Comparison of ENCODE assay signal across 2 cellular contexts in the genomic region with DNA sequence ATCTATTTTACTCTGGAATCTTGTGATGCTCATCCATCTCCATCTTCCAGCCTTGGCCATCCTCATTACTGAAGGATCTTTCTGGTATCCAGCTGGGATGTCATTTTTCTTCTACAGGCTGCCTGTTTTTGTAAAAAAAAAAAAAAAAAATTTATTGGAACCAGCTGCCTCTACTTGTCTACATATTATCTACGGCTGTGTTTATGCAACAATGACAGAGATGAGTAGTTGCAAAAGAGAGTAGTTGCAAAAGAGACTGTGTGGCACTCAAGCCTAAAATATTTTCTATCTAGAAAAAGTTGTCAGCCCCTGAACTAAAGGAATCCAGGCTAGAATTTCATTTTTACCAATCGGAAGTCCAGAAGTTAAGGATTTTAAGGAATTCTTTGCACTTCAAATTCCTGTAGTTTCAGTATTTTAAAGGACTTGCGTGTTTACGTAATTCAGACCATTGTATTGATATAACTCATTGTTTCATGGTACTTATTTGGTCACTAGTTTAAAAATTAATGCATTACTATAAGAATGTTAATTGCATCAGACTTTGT.
TF ChIP-seq lines count a peak whose summit lies in the region.

No MANE protein-coding gene starts in this region.

TF ChIP-seq in HepG2, 621 proteins besides CTCF, POLR2A, EP300 and RAD21:
- TF ChIP-seq ZNF879 (CRISPR knock-in tag; IDR thresholded peaks at IDR 0.05) (no peak), CEBPB (IDR thresholded peaks at IDR 0.05; ENCODE audit: borderline replicate concordance, low read depth, low read length) (0 out of 2 replicates have a peak, but pooled peaks have one; percentile 35), ATAD3A (CRISPR knock-in tag; IDR thresholded peaks at IDR 0.05) (no peak), ISL2 (CRISPR knock-in tag; IDR thresholded peaks at IDR 0.05) (no peak), MIXL1 (CRISPR knock-in tag; IDR thresholded peaks at IDR 0.05) (no peak)

TF ChIP-seq in GM23338, 12 proteins besides CTCF, POLR2A, EP300 and RAD21:
- TF ChIP-seq, protein P1, sequence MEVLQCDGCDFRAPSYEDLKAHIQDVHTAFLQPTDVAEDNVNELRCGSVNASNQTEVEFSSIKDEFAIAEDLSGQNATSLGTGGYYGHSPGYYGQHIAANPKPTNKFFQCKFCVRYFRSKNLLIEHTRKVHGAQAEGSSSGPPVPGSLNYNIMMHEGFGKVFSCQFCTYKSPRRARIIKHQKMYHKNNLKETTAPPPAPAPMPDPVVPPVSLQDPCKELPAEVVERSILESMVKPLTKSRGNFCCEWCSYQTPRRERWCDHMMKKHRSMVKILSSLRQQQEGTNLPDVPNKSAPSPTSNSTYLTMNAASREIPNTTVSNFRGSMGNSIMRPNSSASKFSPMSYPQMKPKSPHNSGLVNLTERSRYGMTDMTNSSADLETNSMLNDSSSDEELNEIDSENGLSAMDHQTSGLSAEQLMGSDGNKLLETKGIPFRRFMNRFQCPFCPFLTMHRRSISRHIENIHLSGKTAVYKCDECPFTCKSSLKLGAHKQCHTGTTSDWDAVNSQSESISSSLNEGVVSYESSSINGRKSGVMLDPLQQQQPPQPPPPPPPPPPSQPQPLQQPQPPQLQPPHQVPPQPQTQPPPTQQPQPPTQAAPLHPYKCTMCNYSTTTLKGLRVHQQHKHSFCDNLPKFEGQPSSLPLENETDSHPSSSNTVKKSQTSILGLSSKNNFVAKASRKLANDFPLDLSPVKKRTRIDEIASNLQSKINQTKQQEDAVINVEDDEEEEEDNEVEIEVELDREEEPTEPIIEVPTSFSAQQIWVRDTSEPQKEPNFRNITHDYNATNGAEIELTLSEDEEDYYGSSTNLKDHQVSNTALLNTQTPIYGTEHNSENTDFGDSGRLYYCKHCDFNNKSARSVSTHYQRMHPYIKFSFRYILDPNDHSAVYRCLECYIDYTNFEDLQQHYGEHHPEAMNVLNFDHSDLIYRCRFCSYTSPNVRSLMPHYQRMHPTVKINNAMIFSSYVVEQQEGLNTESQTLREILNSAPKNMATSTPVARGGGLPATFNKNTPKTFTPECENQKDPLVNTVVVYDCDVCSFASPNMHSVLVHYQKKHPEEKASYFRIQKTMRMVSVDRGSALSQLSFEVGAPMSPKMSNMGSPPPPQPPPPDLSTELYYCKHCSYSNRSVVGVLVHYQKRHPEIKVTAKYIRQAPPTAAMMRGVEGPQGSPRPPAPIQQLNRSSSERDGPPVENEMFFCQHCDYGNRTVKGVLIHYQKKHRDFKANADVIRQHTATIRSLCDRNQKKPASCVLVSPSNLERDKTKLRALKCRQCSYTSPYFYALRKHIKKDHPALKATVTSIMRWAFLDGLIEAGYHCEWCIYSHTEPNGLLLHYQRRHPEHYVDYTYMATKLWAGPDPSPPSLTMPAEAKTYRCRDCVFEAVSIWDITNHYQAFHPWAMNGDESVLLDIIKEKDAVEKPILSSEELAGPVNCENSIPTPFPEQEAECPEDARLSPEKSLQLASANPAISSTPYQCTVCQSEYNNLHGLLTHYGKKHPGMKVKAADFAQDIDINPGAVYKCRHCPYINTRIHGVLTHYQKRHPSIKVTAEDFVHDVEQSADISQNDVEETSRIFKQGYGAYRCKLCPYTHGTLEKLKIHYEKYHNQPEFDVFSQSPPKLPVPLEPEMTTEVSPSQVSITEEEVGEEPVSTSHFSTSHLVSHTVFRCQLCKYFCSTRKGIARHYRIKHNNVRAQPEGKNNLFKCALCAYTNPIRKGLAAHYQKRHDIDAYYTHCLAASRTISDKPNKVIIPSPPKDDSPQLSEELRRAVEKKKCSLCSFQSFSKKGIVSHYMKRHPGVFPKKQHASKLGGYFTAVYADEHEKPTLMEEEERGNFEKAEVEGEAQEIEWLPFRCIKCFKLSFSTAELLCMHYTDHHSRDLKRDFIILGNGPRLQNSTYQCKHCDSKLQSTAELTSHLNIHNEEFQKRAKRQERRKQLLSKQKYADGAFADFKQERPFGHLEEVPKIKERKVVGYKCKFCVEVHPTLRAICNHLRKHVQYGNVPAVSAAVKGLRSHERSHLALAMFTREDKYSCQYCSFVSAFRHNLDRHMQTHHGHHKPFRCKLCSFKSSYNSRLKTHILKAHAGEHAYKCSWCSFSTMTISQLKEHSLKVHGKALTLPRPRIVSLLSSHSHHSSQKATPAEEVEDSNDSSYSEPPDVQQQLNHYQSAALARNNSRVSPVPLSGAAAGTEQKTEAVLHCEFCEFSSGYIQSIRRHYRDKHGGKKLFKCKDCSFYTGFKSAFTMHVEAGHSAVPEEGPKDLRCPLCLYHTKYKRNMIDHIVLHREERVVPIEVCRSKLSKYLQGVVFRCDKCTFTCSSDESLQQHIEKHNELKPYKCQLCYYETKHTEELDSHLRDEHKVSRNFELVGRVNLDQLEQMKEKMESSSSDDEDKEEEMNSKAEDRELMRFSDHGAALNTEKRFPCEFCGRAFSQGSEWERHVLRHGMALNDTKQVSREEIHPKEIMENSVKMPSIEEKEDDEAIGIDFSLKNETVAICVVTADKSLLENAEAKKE (CRISPR knock-in tag; IDR thresholded peaks at IDR 0.05), result no peak
- TF ChIP-seq ZNF331 (CRISPR knock-in tag; IDR thresholded peaks at IDR 0.05; ENCODE audit: low read depth) (no peak), NANOG (IDR thresholded peaks at IDR 0.05; ENCODE audit: borderline replicate concordance) (no peak), POLR2AphosphoS5 (IDR thresholded peaks at IDR 0.05; ENCODE audit: low read depth) (no peak), CREB1 (CRISPR knock-in tag; IDR thresholded peaks at IDR 0.05; ENCODE audit: low read depth) (no peak)
TF ChIP-seq in GM23338: peak in this region for 0.
